In genomic region chr17:18816489-18817371, GRCh38 we compare ENCODE assay signal across 8 cellular contexts. TPM values are rescaled to one million over a fixed set of nuclear protein-coding genes. Genes with fewer than 3 reads are reported as not detected.
DNase-seq lines count a peak whose midpoint lies in the region; FAIRE-seq and TF ChIP-seq lines count a peak whose summit lies in the region.
"Not testable (repeated sequence)": the region's sequence is repeated elsewhere in the genome, so short reads cannot be mapped to it uniquely, and the experiment has no call there.

No MANE protein-coding gene starts in this region.

- H3K36me3 Mint-ChIP-seq in activated CD4-positive, alpha-beta T cell treated with anti-CD3 and anti-CD28 coated beads, Interleukin-2, amount 10 ng/mL, durations not matched to agents 24 days and 14 days (ENCODE audit: low read depth); progenitor cell of endocrine pancreas (ENCODE audit: insufficient read depth): not testable (repeated sequence)

- H4K20me1 ChIP-seq in MM.1S (ENCODE audit: insufficient read depth, low read length); OCI-LY1 (ENCODE audit: insufficient read depth, low read length): not testable (repeated sequence)

- intact Hi-C loops in activated CD4-positive, alpha-beta T cell treated with anti-CD3 and anti-CD28 coated beads, Interleukin-2, amount 10 ng/mL, durations not matched to agents 24 days and 14 days (cut with micrococcal nuclease) = not testable (repeated sequence)

- H3K4me2 ChIP-seq in MM.1S (ENCODE audit: low read depth, low read length); OCI-LY1 (ENCODE audit: low read length): not testable (repeated sequence)

- not testable (repeated sequence) for H3K9ac ChIP-seq in MM.1S (ENCODE audit: low read length); OCI-LY1 (ENCODE audit: low read length)

- not testable (repeated sequence) for H3K9me2 ChIP-seq in MM.1S (replicated peaks; ENCODE audit: insufficient read depth, low read length); OCI-LY1 (ENCODE audit: low read depth, low read length)

- H3K27ac ChIP-seq in MM.1S (ENCODE audit: low read length); OCI-LY1 (ENCODE audit: low read depth, low read length, poor library complexity, severe bottlenecking): not testable (repeated sequence)

- not testable (repeated sequence) for H3K4me1 Mint-ChIP-seq in activated CD4-positive, alpha-beta T cell treated with anti-CD3 and anti-CD28 coated beads, Interleukin-2, amount 10 ng/mL, durations not matched to agents 24 days and 14 days; progenitor cell of endocrine pancreas (ENCODE audit: low read depth)

- H3K79me2 ChIP-seq in MM.1S (ENCODE audit: low read length); OCI-LY1 (ENCODE audit: insufficient read depth, low read length): not testable (repeated sequence)

- not testable (repeated sequence) for H3K4me3 ChIP-seq in MM.1S (ENCODE audit: low read length); OCI-LY1 (ENCODE audit: low read depth, low read length, poor library complexity, severe bottlenecking)

- DNase-seq in A172 (ENCODE audit: low spot score) (peak; percentile 60), GM03348 (ENCODE audit: low spot score) (peak; percentile 34), MM.1S (peak; percentile 76), iPS-NIHi7 (ENCODE audit: extremely low spot score) (peak; percentile 13), progenitor cell of endocrine pancreas (ENCODE audit: low spot score, unreplicated experiment) (peak; percentile 13)
- peak; percentile 87 for DNase-seq in activated CD4-positive, alpha-beta T cell treated with anti-CD3 and anti-CD28 coated beads, Interleukin-2, amount 10 ng/mL, durations not matched to agents 24 days and 14 days

- H3K27ac Mint-ChIP-seq in activated CD4-positive, alpha-beta T cell treated with anti-CD3 and anti-CD28 coated beads, Interleukin-2, amount 10 ng/mL, durations not matched to agents 24 days and 14 days; progenitor cell of endocrine pancreas: not testable (repeated sequence)

- not testable (repeated sequence) for H3K4me1 ChIP-seq in MM.1S (ENCODE audit: low read length); OCI-LY1 (ENCODE audit: insufficient read depth, low read length, severe bottlenecking)

- not testable (repeated sequence) for H3F3A ChIP-seq in MM.1S (ENCODE audit: insufficient read depth, low read length); OCI-LY1 (ENCODE audit: insufficient read depth, low read length)

- H3K9me3 ChIP-seq in MM.1S (replicated peaks; ENCODE audit: insufficient read depth, low read length); OCI-LY1 (ENCODE audit: low read length): not testable (repeated sequence)

- H3K36me3 ChIP-seq in MM.1S (replicated peaks; ENCODE audit: insufficient read depth, low read length); OCI-LY1 (ENCODE audit: insufficient read depth, low read length): not testable (repeated sequence)

- H3K4me3 Mint-ChIP-seq in activated CD4-positive, alpha-beta T cell treated with anti-CD3 and anti-CD28 coated beads, Interleukin-2, amount 10 ng/mL, durations not matched to agents 24 days and 14 days; progenitor cell of endocrine pancreas (ENCODE audit: low read depth): not testable (repeated sequence)

- H3K27me3 ChIP-seq in MM.1S (replicated peaks; ENCODE audit: insufficient read depth, low read length); OCI-LY1 (ENCODE audit: insufficient read depth, low read length): not testable (repeated sequence)

- not testable (repeated sequence) for H2AFZ ChIP-seq in MM.1S (ENCODE audit: low read length); OCI-LY1 (ENCODE audit: low read length)

- TF ChIP-seq CTCF in MM.1S (IDR thresholded peaks at IDR 0.05; ENCODE audit: low read length) (peak; percentile 50), OCI-LY1 (IDR thresholded peaks at IDR 0.05; ENCODE audit: low read length) (peak; percentile 57), progenitor cell of endocrine pancreas (IDR thresholded peaks at IDR 0.05; ENCODE audit: unreplicated experiment) (peak; percentile 68)

- FAIRE-seq in colon (lab: Jason Lieb, UNC) = peak; percentile 38

- H3K27me3 Mint-ChIP-seq in activated CD4-positive, alpha-beta T cell treated with anti-CD3 and anti-CD28 coated beads, Interleukin-2, amount 10 ng/mL, durations not matched to agents 24 days and 14 days; progenitor cell of endocrine pancreas: not testable (repeated sequence)

- H3K9me3 Mint-ChIP-seq in activated CD4-positive, alpha-beta T cell treated with anti-CD3 and anti-CD28 coated beads, Interleukin-2, amount 10 ng/mL, durations not matched to agents 24 days and 14 days; progenitor cell of endocrine pancreas (ENCODE audit: low read depth): not testable (repeated sequence)

RNA-seq across cellular contexts. Expression of gene TVP23B, which starts 35.7 kb away (rescaled TPM):
- total RNA-seq in A172 (2014; rRNA removed; shearing (Covaris generic)) = 82.5 and 83.5 TPM in 2 replicates
- total RNA-seq in activated CD4-positive, alpha-beta T cell treated with anti-CD3 and anti-CD28 coated beads, Interleukin-2, amount 10 ng/mL, durations not matched to agents 24 days and 14 days = 34.9 and 38.4 TPM in 2 replicates
- 37.7 and 38.9 TPM in 2 replicates for total RNA-seq in progenitor cell of endocrine pancreas

RNA-seq across cellular contexts. Expression of gene PRPSAP2, which starts 41.2 kb away (rescaled TPM):
- total RNA-seq in A172 (2014; rRNA removed; shearing (Covaris generic)) = 49.5 and 49.9 TPM in 2 replicates
- 70.0 and 74.0 TPM in 2 replicates for total RNA-seq in activated CD4-positive, alpha-beta T cell treated with anti-CD3 and anti-CD28 coated beads, Interleukin-2, amount 10 ng/mL, durations not matched to agents 24 days and 14 days
- total RNA-seq in progenitor cell of endocrine pancreas = 66.9 and 67.7 TPM in 2 replicates

Comparison
In these comparisons a context has a peak if more than half of its experiments do, and no peak if none do; other contexts are left out.
1. DNase-seq: peak in every context shown above with its lines; median percentile 87 in activated CD4-positive, alpha-beta T cell treated with anti-CD3 and anti-CD28 coated beads, Interleukin-2, amount 10 ng/mL, durations not matched to agents 24 days and 14 days; 76 in MM.1S; 60 in A172; 34 in GM03348; 13 in iPS-NIHi7; 13 in progenitor cell of endocrine pancreas.